In the genomic region with DNA sequence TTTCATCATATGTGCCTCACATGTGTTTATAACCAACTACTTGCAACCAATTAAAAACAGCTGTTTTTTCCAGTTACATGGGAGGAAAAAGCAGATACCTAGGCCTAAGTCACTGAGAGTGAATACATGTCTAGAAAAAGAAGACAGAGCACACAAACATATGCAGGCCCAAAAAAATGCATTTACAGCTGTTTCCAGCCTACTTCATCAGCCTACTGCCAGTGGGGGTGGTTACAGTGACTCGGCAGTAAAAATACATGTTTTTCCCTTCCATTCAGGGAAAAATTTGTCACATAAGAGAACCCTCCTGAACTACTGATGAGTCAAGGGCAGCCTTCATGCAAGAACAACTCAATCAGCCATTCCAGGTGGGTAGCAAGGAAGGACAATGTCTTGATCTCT, we compare ENCODE assay signal across 1 cellular context.
A peak's percentile ranks its signal among the peaks of the same experiment; 100 is the strongest.
TF ChIP-seq lines count a peak whose summit lies in the region.

No MANE protein-coding gene starts in this region.

TF ChIP-seq in K562, 482 proteins besides CTCF, POLR2A, EP300 and RAD21 (continued from another document):
- TF ChIP-seq ZNF592 (IDR thresholded peaks at IDR 0.05): peak; percentile 38; the same call in 1 of the 2 replicates
- TF ChIP-seq RCOR1 (IDR thresholded peaks at IDR 0.05; ENCODE audit: borderline replicate concordance in 1 of 2, low read depth in 2 of 2, low read length in 2 of 2): no peak
- TF ChIP-seq MTA2 (IDR thresholded peaks at IDR 0.05; ENCODE audit: low read depth): no peak
- TF ChIP-seq MCM5 (IDR thresholded peaks at IDR 0.05; ENCODE audit: low read depth): no peak
- no peak for TF ChIP-seq ZNF197 (CRISPR knock-in tag; IDR thresholded peaks at IDR 0.05; ENCODE audit: low read depth)
- TF ChIP-seq NFE2L1 (tag; IDR thresholded peaks at IDR 0.05; ENCODE audit: borderline replicate concordance, low read depth): peak; percentile 43; the same call in 1 of the 2 replicates
- no peak for TF ChIP-seq WHSC1 (IDR thresholded peaks at IDR 0.05; ENCODE audit: low read length)
- TF ChIP-seq SMAD2 (IDR thresholded peaks at IDR 0.05; ENCODE audit: low read depth, low read length): no peak
- no peak for TF ChIP-seq ELF1 (tag; IDR thresholded peaks at IDR 0.05)
- no peak for TF ChIP-seq MEF2D (tag; conservative IDR thresholded peaks at IDR 0.05; ENCODE audit: low read depth)
- TF ChIP-seq FOSL1 (tag; conservative IDR thresholded peaks at IDR 0.05): no peak
- no peak for TF ChIP-seq RUNX1 (IDR thresholded peaks at IDR 0.05; ENCODE audit: low read depth)
- TF ChIP-seq ZNF507 (tag; conservative IDR thresholded peaks at IDR 0.05): no peak
- TF ChIP-seq ZNF133 (CRISPR knock-in tag; IDR thresholded peaks at IDR 0.05): no peak
- no peak for TF ChIP-seq PHB (CRISPR knock-in tag; IDR thresholded peaks at IDR 0.05)
- TF ChIP-seq DPF2 (IDR thresholded peaks at IDR 0.05): peak; percentile 19; the same call in 1 of the 2 replicates
- no peak for TF ChIP-seq E2F5 (CRISPR knock-in tag; IDR thresholded peaks at IDR 0.05)
- peak; percentile 84 for TF ChIP-seq NFE2 (IDR thresholded peaks at IDR 0.05; ENCODE audit: low read depth)
- 0 out of 2 replicates have a peak, but pooled peaks have one; percentile 26 for TF ChIP-seq ZNF175 (CRISPR knock-in tag; IDR thresholded peaks at IDR 0.05; ENCODE audit: low read depth)
- peak; percentile 81 for TF ChIP-seq ZNF316 (IDR thresholded peaks at IDR 0.05)
- peak; percentile 72 for TF ChIP-seq DACH1 (IDR thresholded peaks at IDR 0.05; ENCODE audit: partially characterized antibody)
- no peak for TF ChIP-seq ZSCAN29 (IDR thresholded peaks at IDR 0.05)
- TF ChIP-seq GATAD2A (IDR thresholded peaks at IDR 0.05): no peak
- TF ChIP-seq PBX2 (CRISPR knock-in tag; IDR thresholded peaks at IDR 0.05; ENCODE audit: low read depth): no peak
- TF ChIP-seq PBX2 (tag; conservative IDR thresholded peaks at IDR 0.05; ENCODE audit: low read depth): no peak
- no peak for TF ChIP-seq ZNF79 (CRISPR knock-in tag; IDR thresholded peaks at IDR 0.05; ENCODE audit: low read depth)
- TF ChIP-seq ZKSCAN3 (CRISPR knock-in tag; IDR thresholded peaks at IDR 0.05): no peak
- peak; percentile 54; the same call in 1 of the 2 replicates for TF ChIP-seq MAFK (IDR thresholded peaks at IDR 0.05; ENCODE audit: low read length)
- TF ChIP-seq SRSF3 (IDR thresholded peaks at IDR 0.05; ENCODE audit: insufficient read depth, low read length): no peak
- peak; percentile 30; the same call in 1 of the 2 replicates for TF ChIP-seq MAFF (IDR thresholded peaks at IDR 0.05; ENCODE audit: low read length)
- TF ChIP-seq ARID1B (IDR thresholded peaks at IDR 0.05): 0 out of 2 replicates have a peak, but pooled peaks have one; percentile 15
